8 cellular contexts compared by ENCODE assay signal in genomic region chr13:30978981-30979956, GRCh38. TPM values are rescaled to one million over a fixed set of nuclear protein-coding genes. Genes with fewer than 3 reads are reported as not detected.
DNase-seq lines count a peak whose midpoint lies in the region; ATAC-seq and TF ChIP-seq lines count a peak whose summit lies in the region.

No MANE protein-coding gene starts in this region.

- H3K27me3 ChIP-seq in kidney epithelial cell (ENCODE audit: control insufficient read depth, insufficient read depth, low read length) (no peaks in the 10 kb centered on the region), uterus (no peaks in the 10 kb centered on the region)

- H3K36me3 Mint-ChIP-seq in activated naive CD4-positive, alpha-beta T cell treated with anti-CD3 and anti-CD28 coated beads, Interleukin-2, amount 50 U/mL, for 72 hours: no peaks in the 10 kb centered on the region

- H2AFZ ChIP-seq in OCI-LY7 (ENCODE audit: low read length): no peak overlapping the region

- no peaks in the 10 kb centered on the region for H3K9me3 ChIP-seq in OCI-LY7 (ENCODE audit: low read length)
- no peaks in the 10 kb centered on the region for H3K9me3 ChIP-seq in uterus

- intact Hi-C loops in OCI-LY7 (cut with micrococcal nuclease; ENCODE audit: unreplicated experiment): loop anchor here (1.0 to 10.0 kb wide), 2 partner anchors 65 to 176 kb away; no protein-coding TSS in a partner anchor
- intact Hi-C loops in uterus (cut with DNase I; ENCODE audit: low total_unique reads): no loop called here

- peak; percentile 48 to 52 for ATAC-seq in activated naive CD4-positive, alpha-beta T cell treated with anti-CD3 and anti-CD28 coated beads, Interleukin-2, amount 50 U/mL, for 72 hours

- peak; percentile 67 for DNase-seq in DMS53 (lab: John Stamatoyannopoulos, UW)
- DNase-seq in DMS53 treated with DMSO at 0.1 percent for 48 hours (lab: John Stamatoyannopoulos, UW; ENCODE audit: unreplicated experiment): no peak
- DNase-seq in OCI-LY7 (ENCODE audit: low spot score): peak; percentile 60
- peak in 1 of 2 donors; percentile 64 for DNase-seq in activated naive CD4-positive, alpha-beta T cell treated with anti-CD3 and anti-CD28 coated beads, Interleukin-2, amount 50 U/mL, for 72 hours (ENCODE audit: low spot score in 2 of 2)
- no peak for DNase-seq in kidney epithelial cell (ENCODE audit: low read depth)
- DNase-seq in stimulated activated CD8-positive, alpha-beta memory T cell treated with anti-CD3 and anti-CD28 coated beads, Interleukin-7, amount 100 ng/mL, for 24 hours (ENCODE audit: low read depth): peak; percentile 8
- DNase-seq in uterus: no peak
- no peak for DNase-seq in midbrain (lab: John Stamatoyannopoulos, UW)

- CTCF ChIA-PET in OCI-LY7 (lab: Charles Lee; ENCODE audit: unreplicated experiment): interaction anchor here (1.5 kb wide), 1 partner anchor 65 kb away, joined by 6 read pairs; no protein-coding TSS in a partner anchor

- H4K20me1 ChIP-seq in OCI-LY7 (ENCODE audit: insufficient read depth, low read length): no peaks in the 10 kb centered on the region

- H3K36me3 ChIP-seq in OCI-LY7 (ENCODE audit: insufficient read depth, low read length): no peaks in the 10 kb centered on the region
- H3K36me3 ChIP-seq in kidney epithelial cell (ENCODE audit: control insufficient read depth, insufficient read depth, low read length): no peaks in the 10 kb centered on the region
- no peaks in the 10 kb centered on the region for H3K36me3 ChIP-seq in uterus

- no TSS peak for BruUV-seq in OCI-LY7 (replicated peaks; lab: Mats Ljungman, UMichigan)

- H3K4me1 ChIP-seq in OCI-LY7 (ENCODE audit: insufficient read depth, low read length, poor library complexity, severe bottlenecking): no peaks in the 10 kb centered on the region
- H3K4me1 ChIP-seq in uterus: peaks cover 0 to 5% of the 10 kb centered on the region in 2 donors

- H3K4me3 ChIP-seq in OCI-LY7 (ENCODE audit: low read depth, low read length, poor library complexity, severe bottlenecking) (no peak overlapping the region), kidney epithelial cell (ENCODE audit: low read depth, low read length) (no peak overlapping the region), uterus (no peak overlapping the region)

- no peaks in the 10 kb centered on the region for H3K79me2 ChIP-seq in OCI-LY7 (ENCODE audit: insufficient read depth, low read depth, low read length)

- TF ChIP-seq POLR2A in uterus (IDR thresholded peaks at IDR 0.05): no peak

- H3K27ac Mint-ChIP-seq in activated naive CD4-positive, alpha-beta T cell treated with anti-CD3 and anti-CD28 coated beads, Interleukin-2, amount 50 U/mL, for 72 hours: no peak overlapping the region

- POLR2A ChIA-PET in OCI-LY7 (lab: Charles Lee): interaction anchor here (0.5 kb wide), 1 partner anchor 173 kb away, joined by 3 read pairs; no protein-coding TSS in a partner anchor

- H3K9me3 Mint-ChIP-seq in activated naive CD4-positive, alpha-beta T cell treated with anti-CD3 and anti-CD28 coated beads, Interleukin-2, amount 50 U/mL, for 72 hours: no peaks in the 10 kb centered on the region

- no peak overlapping the region for H3K4me2 ChIP-seq in OCI-LY7 (ENCODE audit: low read length)

- no peak overlapping the region for H3K27ac ChIP-seq in OCI-LY7 (ENCODE audit: low read depth, low read length, poor library complexity, severe bottlenecking)
- no peak overlapping the region for H3K27ac ChIP-seq in uterus

- peak; percentile 89 for TF ChIP-seq CTCF in OCI-LY7 (conservative IDR thresholded peaks at IDR 0.05; ENCODE audit: low read length)
- peak; percentile 53 for TF ChIP-seq CTCF in kidney epithelial cell (IDR thresholded peaks at IDR 0.05; ENCODE audit: insufficient read depth, low read length, poor library complexity, severe bottlenecking)
- no peak for TF ChIP-seq CTCF in uterus (IDR thresholded peaks at IDR 0.05)

- no peaks in the 10 kb centered on the region for H3K9me2 ChIP-seq in OCI-LY7 (ENCODE audit: insufficient read depth, low read length)

RNA-seq across cellular contexts. Expression of gene TEX26, which starts 46.8 kb away (rescaled TPM):
- not detected in 2 replicates for total RNA-seq in OCI-LY7 (2014; rRNA removed; shearing (Covaris generic))
- total RNA-seq in OCI-LY7 (2022): not detected in 2 replicates
- not detected for total RNA-seq in activated naive CD4-positive, alpha-beta T cell treated with anti-CD3 and anti-CD28 coated beads, Interleukin-2, amount 50 U/mL, for 72 hours
- total RNA-seq in kidney epithelial cell: not detected in 2 replicates
- 1 to 10 TPM in 1 of 4 donors, not detected in 3; 1.2 TPM for total RNA-seq in uterus

Comparison
In these comparisons a context has a peak if more than half of its experiments do, and no peak if none do; other contexts are left out.
1. DNase-seq: peak in DMS53 (single experiment), OCI-LY7 (single experiment) and stimulated activated CD8-positive, alpha-beta memory T cell treated with anti-CD3 and anti-CD28 coated beads, Interleukin-7, amount 100 ng/mL, for 24 hours (single experiment); none in DMS53 treated with DMSO at 0.1 percent for 48 hours (single experiment), kidney epithelial cell (single experiment), uterus (0 of 2) and midbrain (single experiment).
2. CTCF ChIP-seq: peak in OCI-LY7 (single experiment) and kidney epithelial cell (single experiment); none in uterus (0 of 4).